Comparison of ENCODE assay signal across 7 cellular contexts in genomic region chr9:91419222-91420191, GRCh38. TPM values are rescaled to one million over a fixed set of nuclear protein-coding genes. Genes with fewer than 3 reads are reported as not detected.
A peak's percentile ranks its signal among the peaks of the same experiment; 100 is the strongest.
DNase-seq lines count a peak whose midpoint lies in the region; ATAC-seq and TF ChIP-seq lines count a peak whose summit lies in the region.

No MANE protein-coding gene starts in this region.

- POLR2A ChIA-PET in HEK293 (lab: Yijun Ruan, JAX): no interaction called here

- H3K4me3 ChIP-seq in HEK293 (ENCODE audit: low read depth, low read length): no peak overlapping the region
- H3K4me3 ChIP-seq in RWPE2 (ENCODE audit: severe bottlenecking): no peak overlapping the region
- no peak overlapping the region for H3K4me3 ChIP-seq in osteoblast (ENCODE audit: insufficient read depth, low read length)

- H3K4me1 ChIP-seq in HEK293 (ENCODE audit: control insufficient read depth, insufficient read depth, low read length) (peaks cover 8% of the 10 kb centered on the region; the same call in 1 of the 2 replicates), RWPE2 (ENCODE audit: insufficient read depth, poor library complexity, severe bottlenecking) (peaks cover 45% of the 10 kb centered on the region), osteoblast (ENCODE audit: insufficient read depth, low read length) (peaks cover 44% of the 10 kb centered on the region)

- H3K36me3 ChIP-seq in HEK293 (ENCODE audit: control insufficient read depth in 2 of 2, insufficient read depth in 1 of 2, low read length in 2 of 2): no peaks in the 10 kb centered on the region
- 0 out of 2 replicates have a peak, but pooled peaks cover 4% of the 10 kb centered on the region for H3K36me3 ChIP-seq in RWPE2 (ENCODE audit: low read depth)
- no peaks in the 10 kb centered on the region for H3K36me3 ChIP-seq in osteoblast (ENCODE audit: insufficient read depth, low read length)

- no peak overlapping the region for H2AFZ ChIP-seq in osteoblast (ENCODE audit: low read length)

- CTCF ChIA-PET in HEK293 (lab: Yijun Ruan, JAX): interaction anchor here (0.6 to 0.7 kb wide), 3 partner anchors 10 to 515 kb away, joined by 3 to 5 read pairs (median 5); no protein-coding TSS in a partner anchor

- no peaks in the 10 kb centered on the region for H3K27me3 ChIP-seq in RWPE2 (ENCODE audit: insufficient read depth, poor library complexity, severe bottlenecking)
- no peaks in the 10 kb centered on the region for H3K27me3 ChIP-seq in osteoblast (ENCODE audit: insufficient read depth, low read length)

- ATAC-seq in RWPE2 (ENCODE audit: low read depth) (peak; percentile 40), HG02852 (IDR thresholded peaks at IDR 0.05; ENCODE audit: unreplicated experiment) (no peak)

- H3K9me3 ChIP-seq in HEK293 (ENCODE audit: control insufficient read depth, insufficient read depth, low read depth, low read length) (no peaks in the 10 kb centered on the region), RWPE2 (ENCODE audit: severe bottlenecking) (no peaks in the 10 kb centered on the region), osteoblast (ENCODE audit: low read depth, low read length) (no peaks in the 10 kb centered on the region)

- peak overlapping the region; percentile 94 for H3K4me2 ChIP-seq in osteoblast (ENCODE audit: insufficient read depth, low read length)

- no peak for TF ChIP-seq CTCF in HEK293 (tag by site-specific recombination; IDR thresholded peaks at IDR 0.05)
- no peak for TF ChIP-seq CTCF in RWPE2 (IDR thresholded peaks at IDR 0.05; ENCODE audit: poor library complexity, severe bottlenecking)
- TF ChIP-seq CTCF in osteoblast (IDR thresholded peaks at IDR 0.05; ENCODE audit: extremely low read depth, low read depth, low read length): no peak

- peaks cover 73% of the 10 kb centered on the region for H3K79me2 ChIP-seq in osteoblast (ENCODE audit: insufficient read depth, low read length)

- H4K20me1 ChIP-seq in osteoblast (ENCODE audit: insufficient read depth, low read length): peaks cover 9% of the 10 kb centered on the region

- DNase-seq in RWPE2 (ENCODE audit: low spot score): peak; percentile 80
- peak; percentile 79 for DNase-seq in epidermal melanocyte (ENCODE audit: insufficient read length, low spot score)
- DNase-seq in osteoblast (ENCODE audit: insufficient read length, low spot score, missing footprints): peak; percentile 97
- no peak for DNase-seq in NCI-H82 treated with DMSO at 0.1 percent for 48 hours (lab: John Stamatoyannopoulos, UW; ENCODE audit: unreplicated experiment)
- no peak for DNase-seq in activated CD8-positive, alpha-beta memory T cell treated with anti-CD3 and anti-CD28 coated beads, Interleukin-2, amount 50 U/mL, for 4 hours

- H3K27ac ChIP-seq in HEK293 (ENCODE audit: extremely low read depth, low read depth, low read length) (no peak overlapping the region), RWPE2 (ENCODE audit: poor library complexity, severe bottlenecking) (peak overlapping the region; percentile 83), osteoblast (ENCODE audit: low read depth, low read length) (peak overlapping the region; percentile 87)

TF ChIP-seq in HEK293, 187 proteins besides CTCF, POLR2A, EP300 and RAD21 (continues in another document):
- no peak for TF ChIP-seq ZNF571 (tag by site-specific recombination; IDR thresholded peaks at IDR 0.05)
- no peak for TF ChIP-seq MZF1 (tag by site-specific recombination; IDR thresholded peaks at IDR 0.05; ENCODE audit: borderline replicate concordance)
- no peak for TF ChIP-seq ZNF654 (tag by site-specific recombination; IDR thresholded peaks at IDR 0.05; ENCODE audit: low read depth)
- no peak for TF ChIP-seq ZNF223 (tag by site-specific recombination; IDR thresholded peaks at IDR 0.05)
- TF ChIP-seq ZNF2 (tag by site-specific recombination; IDR thresholded peaks at IDR 0.05): no peak
- no peak for TF ChIP-seq SETDB1 (IDR thresholded peaks at IDR 0.05; ENCODE audit: insufficient read length, low read length)
- peak; percentile 42; the same call in 1 of the 2 replicates for TF ChIP-seq ZNF366 (tag by site-specific recombination; conservative IDR thresholded peaks at IDR 0.05)
- TF ChIP-seq OSR2 (tag by site-specific recombination; IDR thresholded peaks at IDR 0.05): no peak
- TF ChIP-seq ZNF16 (tag by site-specific recombination; IDR thresholded peaks at IDR 0.05; ENCODE audit: low read depth): no peak
- peak; percentile 45; the same call in 1 of the 2 replicates for TF ChIP-seq SCRT2 (tag by site-specific recombination; IDR thresholded peaks at IDR 0.05)
- no peak for TF ChIP-seq ZIC2 (tag by site-specific recombination; IDR thresholded peaks at IDR 0.05)
- peak; percentile 17; the same call in 1 of the 2 replicates for TF ChIP-seq ZNF660 (tag by site-specific recombination; IDR thresholded peaks at IDR 0.05)
- TF ChIP-seq KLF8 (tag by site-specific recombination; IDR thresholded peaks at IDR 0.05): no peak
- no peak for TF ChIP-seq ZNF677 (tag by site-specific recombination; IDR thresholded peaks at IDR 0.05)
- peak; percentile 65 for TF ChIP-seq ZBTB17 (tag by site-specific recombination; IDR thresholded peaks at IDR 0.05)
- 0 out of 2 replicates have a peak, but pooled peaks have one; percentile 25 for TF ChIP-seq ZNF335 (tag by site-specific recombination; conservative IDR thresholded peaks at IDR 0.05)
- no peak for TF ChIP-seq ZNF157 (tag by site-specific recombination; IDR thresholded peaks at IDR 0.05)
- no peak for TF ChIP-seq ZNF558 (tag by site-specific recombination; IDR thresholded peaks at IDR 0.05)
- no peak for TF ChIP-seq KLF9 (tag by site-specific recombination; IDR thresholded peaks at IDR 0.05; ENCODE audit: low read depth)
- TF ChIP-seq ZNF155 (tag by site-specific recombination; IDR thresholded peaks at IDR 0.05): no peak
- TF ChIP-seq WT1 (tag by site-specific recombination; IDR thresholded peaks at IDR 0.05): no peak
- TF ChIP-seq ZBTB21 (tag by site-specific recombination; IDR thresholded peaks at IDR 0.05): peak; percentile 73
- peak; percentile 83 for TF ChIP-seq PRDM6 (tag by site-specific recombination; IDR thresholded peaks at IDR 0.05)
- TF ChIP-seq ZNF585B (tag by site-specific recombination; IDR thresholded peaks at IDR 0.05): no peak
- TF ChIP-seq ZNF610 (tag by site-specific recombination; IDR thresholded peaks at IDR 0.05; ENCODE audit: borderline replicate concordance): no peak
- TF ChIP-seq ZNF645 (tag by site-specific recombination; IDR thresholded peaks at IDR 0.05): no peak
- TF ChIP-seq ZNF600 (tag by site-specific recombination; IDR thresholded peaks at IDR 0.05): 0 out of 2 replicates have a peak, but pooled peaks have one; percentile 31

RNA-seq across cellular contexts. Expression of gene NFIL3, which starts 4.1 kb away (rescaled TPM):
- 26.1 and 28.3 TPM in 2 replicates for total RNA-seq in osteoblast

RNA-seq across cellular contexts. Expression of gene AUH, which starts 57.8 kb away (rescaled TPM):
- 17.0 and 17.7 TPM in 2 replicates for total RNA-seq in osteoblast

Comparison
In these comparisons a context has a peak if more than half of its experiments do, and no peak if none do; other contexts are left out.
1. DNase-seq: peak in RWPE2 (single experiment), epidermal melanocyte (single experiment) and osteoblast (single experiment); none in NCI-H82 treated with DMSO at 0.1 percent for 48 hours (single experiment) and activated CD8-positive, alpha-beta memory T cell treated with anti-CD3 and anti-CD28 coated beads, Interleukin-2, amount 50 U/mL, for 4 hours (single experiment).